ENCODE assay signal across 8 cellular contexts in genomic region chr17:76264425-76264754, GRCh38. TPM values are rescaled to one million over a fixed set of nuclear protein-coding genes. Genes with fewer than 3 reads are reported as not detected.
DNase-seq lines count a peak whose midpoint lies in the region; ATAC-seq and TF ChIP-seq lines count a peak whose summit lies in the region.

No MANE protein-coding gene starts in this region.

- H3K9me3 ChIP-seq in hepatocyte (ENCODE audit: low read depth) (no peaks in the 10 kb centered on the region), thyroid gland (no peaks in the 10 kb centered on the region)

- no peaks in the 10 kb centered on the region for H3K9me3 Mint-ChIP-seq in T-cell

- peaks cover 60 to 63% (median 61%) of the 10 kb centered on the region in 3 donors for H3K4me1 Mint-ChIP-seq in T-cell

- peaks cover 19% of the 10 kb centered on the region for H3K36me3 Mint-ChIP-seq in T-cell

- no peaks in the 10 kb centered on the region for H3K9me2 ChIP-seq in hepatocyte (replicated peaks; ENCODE audit: insufficient read depth)

- H3K4me3 Mint-ChIP-seq in T-cell = peak overlapping the region; percentile 71 to 85 (median 78)

- no peaks in the 10 kb centered on the region for H3K36me3 ChIP-seq in hepatocyte (replicated peaks; ENCODE audit: insufficient read depth, low read depth)
- H3K36me3 ChIP-seq in thyroid gland = peaks cover 0 to 4% of the 10 kb centered on the region in 2 donors

- no peaks in the 10 kb centered on the region for H3K27me3 Mint-ChIP-seq in T-cell

- TF ChIP-seq CTCF in hepatocyte (IDR thresholded peaks at IDR 0.05; ENCODE audit: poor library complexity) (no peak), thyroid gland (IDR thresholded peaks at IDR 0.05) (no peak)

- H3K4me1 ChIP-seq in hepatocyte (ENCODE audit: insufficient read depth) = peaks cover 29% of the 10 kb centered on the region
- peaks cover 33 to 63% of the 10 kb centered on the region in 2 donors for H3K4me1 ChIP-seq in thyroid gland

- H3K4me2 ChIP-seq in hepatocyte = peak overlapping the region; percentile 47

- no peaks in the 10 kb centered on the region for H4K20me1 ChIP-seq in hepatocyte (ENCODE audit: insufficient read depth, poor library complexity, severe bottlenecking)

- peak; percentile 66 for DNase-seq in activated effector memory CD4-positive, alpha-beta T cell treated with anti-CD3 and anti-CD28 coated beads, Interleukin-2, amount 50 U/mL, for 16 hours
- DNase-seq in activated effector memory CD4-positive, alpha-beta T cell treated with Interleukin-2 at 50 U/mL for 16 hours = no peak
- no peak for DNase-seq in T-cell
- DNase-seq in hepatocyte (ENCODE audit: low spot score) = no peak
- DNase-seq in thyroid gland = no peak
- DNase-seq in NCI-H1105 treated with DMSO at 0.1 percent for 48 hours (lab: John Stamatoyannopoulos, UW) = no peak
- DNase-seq in T1000 (lab: John Stamatoyannopoulos, UW) = no peak
- no peak for DNase-seq in NCI-H187 (lab: John Stamatoyannopoulos, UW)

- peak overlapping the region; percentile 94 for H3K27ac Mint-ChIP-seq in T-cell

- no peak overlapping the region for H3K4me3 ChIP-seq in hepatocyte
- H3K4me3 ChIP-seq in thyroid gland (replicated peaks in 1 of 3) = no peak overlapping the region

- WGBS in hepatocyte (ENCODE audit: low lambda C conversion rate, missing lambda C conversion rate) = 73% methylated on average over 9 of the region's 9 CpGs
- WGBS in thyroid gland, 2 donors = 55 to 61% methylated on average over 9 of the region's 9 CpGs

- POLR2A ChIA-PET in T-cell (lab: Charles Lee) = interaction anchor here (0.6 to 1.7 kb wide), 14 partner anchors 8 to 495 kb away, joined by 3 to 8 read pairs (median 5); partner anchors contain the start of gene UNK (in 1 of the 2)

- H3K27me3 ChIP-seq in hepatocyte (no peaks in the 10 kb centered on the region), thyroid gland (no peaks in the 10 kb centered on the region)

- no peak for TF ChIP-seq POLR2A in thyroid gland (IDR thresholded peaks at IDR 0.05)

- H3K79me2 ChIP-seq in hepatocyte = peaks cover 37% of the 10 kb centered on the region

- H3K27ac ChIP-seq in hepatocyte = peak overlapping the region; percentile 93
- peak overlapping the region; percentile 18 to 32 (median 21) for H3K27ac ChIP-seq in thyroid gland

- CTCF ChIA-PET in T-cell (lab: Charles Lee) = interaction anchor here (0.6 to 1.8 kb wide), 6 partner anchors 15 to 289 kb away, joined by 3 to 6 read pairs (median 4); no protein-coding TSS in a partner anchor

- no peak for ATAC-seq in T-cell (replicated peaks in 1 of 4)

- intact Hi-C loops in thyroid gland (cut with DNase I) = no loop called here

- H2AFZ ChIP-seq in hepatocyte = no peak overlapping the region

RNA-seq across cellular contexts. Expression of gene UBALD2, which starts 0.8 kb away (rescaled TPM):
- 100 to 1,000 TPM; 163 to 277 (median 177) TPM for total RNA-seq in T-cell
- total RNA-seq in hepatocyte = 10.2 and 10.8 TPM in 2 replicates
- polyA plus RNA-seq in hepatocyte = 13.1 and 16.4 TPM in 2 replicates
- total RNA-seq in thyroid gland = 10 to 100 TPM in 3 of 4 donors, 1 to 10 TPM in 1; 9.8 to 54.2 (median 22.9) TPM

RNA-seq across cellular contexts. Expression of gene RNF157, which starts 24.1 kb away (rescaled TPM):
- total RNA-seq in T-cell (10 to 100 TPM; 50.7 to 66.5 (median 61.9) TPM), hepatocyte (8.6 and 8.9 TPM in 2 replicates), thyroid gland (1 to 10 TPM; 1.7 to 6.6 (median 4.7) TPM)
- 4.8 and 5.0 TPM in 2 replicates for polyA plus RNA-seq in hepatocyte

RNA-seq across cellular contexts. Expression of gene QRICH2, which starts 43.7 kb away (rescaled TPM):
- total RNA-seq in T-cell (1 to 10 TPM; 3.0 to 4.3 (median 3.4) TPM), hepatocyte (2.8 and 3.6 TPM in 2 replicates), thyroid gland (10 to 100 TPM in 2 of 4 donors, 1 to 10 TPM in 2; 6.6 to 14.3 (median 9.9) TPM)
- polyA plus RNA-seq in hepatocyte = 2.3 and 2.9 TPM in 2 replicates
